Comparison of ENCODE assay signal across 33 cellular contexts in genomic region chr9:130381660-130382059, GRCh38.
"Had no signal": no experiment of that assay in that cellular context is flagged by ENCODE, and none has a peak within 500 bp of the region (broad histone marks: within the 10 kb centered on the region; RNA-seq: fewer than 3 reads in every experiment).

No MANE protein-coding gene starts in this region.

- H3K27me3 ChIP-seq: left lung, neural progenitor cell, ovary, sigmoid colon, upper lobe of right lung had no signal

- FAIRE-seq: urothelium cell line had no signal

- H3K4me1 Mint-ChIP-seq: naive B cell; natural killer cell; stimulated activated naive B cell treated with anti-CD40 and anti-IgM and Interleukin-4, amounts not matched to agents 10 μg/mL and 1 μg/mL and 100 μg/mL, for 72 hours had no signal

- H3K4me3 ChIP-seq: left lung, lower lobe of right lung, neural progenitor cell, ovary, prostate gland, sigmoid colon, smooth muscle cell, stomach, suprapubic skin, thoracic aorta, tibial artery, upper lobe of right lung had no signal

- DNase-seq: head of caudate nucleus; hippocampal formation; islet precursor cell; kidney glomerular epithelial cell; left cardiac atrium; left lung; lower lobe of right lung; mammary epithelial cell; mesenchymal stem cell; naive B cell; natural killer cell; nephron progenitor cell; ovary; posterior cingulate gyrus; retina; right cardiac atrium; sigmoid colon; stimulated activated CD4-positive, alpha-beta T cell treated with anti-CD3 and anti-CD28 coated beads, Interleukin-1b, Interleukin-23, amount 100 ng/mL, for 48 hours; stimulated activated CD4-positive, alpha-beta T cell treated with anti-CD3 and anti-CD28 coated beads, Interleukin-2, amount 100 ng/mL, for 48 hours; stimulated activated CD4-positive, alpha-beta T cell treated with anti-CD3 and anti-CD28 coated beads, Interleukin-4, amount 100 ng/mL, for 4 hours; stimulated activated CD8-positive, alpha-beta memory T cell treated with anti-CD3 and anti-CD28 coated beads, Interleukin-4, amount 100 ng/mL, for 48 hours; stimulated activated naive B cell treated with anti-CD40 and anti-IgM and Interleukin-4, amounts not matched to agents 10 μg/mL and 1 μg/mL and 100 μg/mL, for 72 hours; stimulated activated naive CD8-positive, alpha-beta T cell treated with anti-CD3 and anti-CD28 coated beads, Interleukin-15, Interleukin-2, amounts not matched to agents 100 U/mL and 50 U/mL, for 24 hours; stomach; tibial artery; trophoblast cell; upper lobe of right lung had no signal

- H3K27ac ChIP-seq: left lung, lower lobe of right lung, neural progenitor cell, ovary, prostate gland, sigmoid colon, stomach, suprapubic skin, thoracic aorta, tibial artery, upper lobe of right lung had no signal

- H3K36me3 Mint-ChIP-seq: naive B cell; natural killer cell; neural progenitor cell; stimulated activated naive B cell treated with anti-CD40 and anti-IgM and Interleukin-4, amounts not matched to agents 10 μg/mL and 1 μg/mL and 100 μg/mL, for 72 hours had no signal

- H3K9me3 Mint-ChIP-seq: naive B cell; natural killer cell; nephron progenitor cell; neural progenitor cell; stimulated activated naive B cell treated with anti-CD40 and anti-IgM and Interleukin-4, amounts not matched to agents 10 μg/mL and 1 μg/mL and 100 μg/mL, for 72 hours had no signal

- H3K27ac Mint-ChIP-seq: natural killer cell; nephron progenitor cell; neural progenitor cell; stimulated activated naive B cell treated with anti-CD40 and anti-IgM and Interleukin-4, amounts not matched to agents 10 μg/mL and 1 μg/mL and 100 μg/mL, for 72 hours had no signal

- ATAC-seq: left cardiac atrium; left lung; lower lobe of right lung; natural killer cell; right cardiac atrium; stimulated activated naive B cell treated with anti-CD40 and anti-IgM and Interleukin-4, amounts not matched to agents 10 μg/mL and 1 μg/mL and 100 μg/mL, for 72 hours; stimulated activated naive CD8-positive, alpha-beta T cell treated with anti-CD3 and anti-CD28 coated beads, Interleukin-15, Interleukin-2, amounts not matched to agents 100 U/mL and 50 U/mL, for 24 hours; upper lobe of right lung had no signal

- H3K36me3 ChIP-seq: left lung, lower lobe of right lung, neural progenitor cell, ovary, prostate gland, stomach, suprapubic skin, thoracic aorta, tibial artery, upper lobe of right lung had no signal

- H3K9me3 ChIP-seq: left lung, lower lobe of right lung, ovary, prostate gland, sigmoid colon, stomach, suprapubic skin, thoracic aorta, tibial artery, upper lobe of right lung had no signal

- H3K4me1 ChIP-seq: left lung, lower lobe of right lung, neural progenitor cell, prostate gland, sigmoid colon, stomach, suprapubic skin, tibial artery, upper lobe of right lung had no signal

- H3K4me3 Mint-ChIP-seq: naive B cell; natural killer cell; nephron progenitor cell; neural progenitor cell; stimulated activated naive B cell treated with anti-CD40 and anti-IgM and Interleukin-4, amounts not matched to agents 10 μg/mL and 1 μg/mL and 100 μg/mL, for 72 hours had no signal
